ENCODE assay signal across 19 cellular contexts in the genomic region with DNA sequence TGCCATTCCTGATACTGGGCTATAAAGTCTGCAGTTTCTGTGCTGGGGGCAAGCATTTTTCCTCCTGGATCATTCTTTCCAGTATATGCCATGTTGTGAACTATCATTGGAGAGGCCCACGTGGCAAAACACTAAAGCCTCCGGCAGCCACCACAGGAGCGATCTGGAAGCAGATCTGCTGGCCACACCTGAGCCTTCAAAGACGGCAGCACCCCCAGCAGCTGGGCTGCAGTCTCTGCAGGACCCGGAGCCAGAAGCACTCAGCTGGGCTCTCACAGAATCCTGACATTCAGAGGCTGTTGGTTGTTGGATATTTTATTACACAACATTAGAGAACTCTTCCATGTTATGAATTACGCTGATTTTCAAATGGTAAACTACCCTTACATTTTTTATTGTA.
"Had no signal": no experiment of that assay in that cellular context is flagged by ENCODE, and none has a peak within 500 bp of the region (broad histone marks: within the 10 kb centered on the region; RNA-seq: fewer than 3 reads in every experiment).

No MANE protein-coding gene starts in this region.

- H3K4me1 ChIP-seq: ascending aorta, breast epithelium, prostate gland, stomach, upper lobe of right lung had no signal

- H3K4me3 Mint-ChIP-seq: activated naive CD4-positive, alpha-beta T cell treated with anti-CD3 and anti-CD28 coated beads for 36 hours; activated T-helper 17 cell treated with anti-CD3 and anti-CD28 coated beads, Interleukin-2, amount 50 U/mL, for 72 hours; nephron had no signal

- H3K9me3 ChIP-seq: ascending aorta, prostate gland, thoracic aorta, upper lobe of right lung had no signal

- H3K36me3 ChIP-seq: ascending aorta, breast epithelium, prostate gland, stomach, thoracic aorta, upper lobe of right lung had no signal

- ATAC-seq: activated T-helper 17 cell treated with anti-CD3 and anti-CD28 coated beads, Interleukin-2, amount 50 U/mL, for 72 hours; right cardiac atrium; upper lobe of right lung had no signal

- H3K27ac Mint-ChIP-seq: activated naive CD4-positive, alpha-beta T cell treated with anti-CD3 and anti-CD28 coated beads for 36 hours; activated T-helper 17 cell treated with anti-CD3 and anti-CD28 coated beads, Interleukin-2, amount 50 U/mL, for 72 hours had no signal

- H3K4me2 ChIP-seq: smooth muscle cell had no signal

- DNase-seq: activated CD4-positive, alpha-beta T cell treated with anti-CD3 and anti-CD28 coated beads for 1 hour; activated CD4-positive, alpha-beta T cell treated with anti-CD3 and anti-CD28 coated beads, Interleukin-2, amount 50 U/mL, for 4 hours; activated naive CD4-positive, alpha-beta T cell treated with anti-CD3 and anti-CD28 coated beads for 36 hours; activated T-cell treated with anti-CD3 and anti-CD28 coated beads for 4 hours; cerebellar nuclear complex; effector CD8-positive, alpha-beta T cell; foreskin keratinocyte; nucleus accumbens; right cardiac atrium; stomach; T1000; upper lobe of right lung had no signal

- H3K27me3 ChIP-seq: ascending aorta, breast epithelium, foreskin keratinocyte, stomach had no signal

- H3K27ac ChIP-seq: ascending aorta, breast epithelium, foreskin keratinocyte, prostate gland, stomach, thoracic aorta, upper lobe of right lung had no signal

- H3K9me3 Mint-ChIP-seq: activated naive CD4-positive, alpha-beta T cell treated with anti-CD3 and anti-CD28 coated beads for 36 hours had no signal

- H3K4me3 ChIP-seq: ascending aorta, breast epithelium, prostate gland, smooth muscle cell, stomach, thoracic aorta, upper lobe of right lung had no signal

- H3K27me3 Mint-ChIP-seq: activated T-helper 17 cell treated with anti-CD3 and anti-CD28 coated beads, Interleukin-2, amount 50 U/mL, for 72 hours had no signal
